9 cellular contexts compared by ENCODE assay signal in the genomic region with DNA sequence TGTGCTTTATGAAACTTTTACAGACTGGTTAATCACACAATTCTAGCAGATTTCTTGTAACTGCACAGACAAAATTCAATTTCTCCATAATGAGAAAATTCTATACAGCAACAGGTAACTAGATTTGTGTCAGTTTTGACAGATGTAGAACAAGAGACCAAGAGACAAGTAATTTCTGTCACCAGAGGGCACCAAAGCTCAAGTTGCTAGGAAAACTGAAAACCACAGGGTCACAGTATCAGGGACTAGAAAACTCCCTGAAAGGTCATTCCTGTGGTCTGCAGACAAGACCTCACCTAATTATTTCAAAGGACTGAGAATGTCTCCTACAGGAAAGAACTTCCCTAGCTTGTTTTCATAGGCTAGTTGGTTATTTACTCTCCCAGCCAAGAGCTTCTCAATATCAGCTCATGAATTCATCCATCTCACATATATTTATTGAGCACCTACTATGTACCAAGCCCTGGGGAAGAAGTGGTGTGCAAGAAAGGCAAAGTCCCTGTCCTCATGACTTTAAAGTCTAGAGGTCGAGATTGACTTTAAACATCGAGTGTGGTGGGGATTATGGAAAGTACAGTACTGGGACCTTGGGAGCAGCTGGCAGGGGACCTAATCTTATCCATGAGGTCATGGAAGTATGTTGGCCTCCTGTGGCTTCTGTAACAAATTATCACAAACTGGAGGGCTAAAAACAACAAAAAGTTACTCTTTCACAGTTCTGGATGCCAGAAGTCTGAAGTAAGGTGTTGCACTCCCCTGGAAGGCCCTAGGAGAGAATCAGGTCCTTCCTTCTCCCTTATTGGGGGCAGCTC. TPM values are rescaled to one million over a fixed set of nuclear protein-coding genes. Genes with fewer than 3 reads are reported as not detected.
DNase-seq lines count a peak whose midpoint lies in the region; ATAC-seq and TF ChIP-seq lines count a peak whose summit lies in the region.
"Had no signal": no experiment of that assay in that cellular context is flagged by ENCODE, and none has a peak within 500 bp of the region (broad histone marks: within the 10 kb centered on the region; RNA-seq: fewer than 3 reads in every experiment).

No MANE protein-coding gene starts in this region.

- TF ChIP-seq CTCF in Calu3 (IDR thresholded peaks at IDR 0.05; ENCODE audit: unreplicated experiment) (peak; percentile 28), GM20000 (IDR thresholded peaks at IDR 0.05; ENCODE audit: extremely low read depth, missing control alignments) (peak; percentile 42), heart left ventricle (IDR thresholded peaks at IDR 0.05) (peak; percentile 59 to 80 (median 68)), omental fat pad (IDR thresholded peaks at IDR 0.05) (no peak)

- H3K9me3 ChIP-seq in heart left ventricle, result no peaks in the 10 kb centered on the region

- H3K27me3 ChIP-seq in heart left ventricle, result no peaks in the 10 kb centered on the region

- H3K4me1 ChIP-seq in heart left ventricle, result peaks cover 0 to 15% (median 2%) of the 10 kb centered on the region in 12 donors

- H3K9me3 Mint-ChIP-seq in Calu3 (ENCODE audit: low read depth, unreplicated experiment), result no peaks in the 10 kb centered on the region
- peaks cover 12% of the 10 kb centered on the region for H3K9me3 Mint-ChIP-seq in activated T-helper 1 cell treated with anti-CD3 and anti-CD28 coated beads, Interleukin-12 subunit alpha, Interleukin-12 subunit beta, Interleukin-2, Interleukin-4 antibody, amounts not matched to agents 30 ng/mL and 10 ng/mL and 1 ng/mL, durations not matched to agents 14 hours and 24 hours and 36 hours

- intact Hi-C loops in Calu3 (cut with micrococcal nuclease; ENCODE audit: unreplicated experiment) (loop anchor here (1.0 kb wide), 1 partner anchor 48 kb away; no protein-coding TSS in a partner anchor), heart left ventricle (cut with DNase I) (loop anchor here in 8 of 10 donors (1.0 to 5.0 kb wide), 5 partner anchors 29 to 51 kb away; no protein-coding TSS in a partner anchor)
- intact Hi-C loops in activated T-helper 1 cell treated with anti-CD3 and anti-CD28 coated beads, Interleukin-12 subunit alpha, Interleukin-12 subunit beta, Interleukin-2, Interleukin-4 antibody, amounts not matched to agents 30 ng/mL and 10 ng/mL and 1 ng/mL, durations not matched to agents 14 hours and 24 hours and 36 hours (cut with micrococcal nuclease), result loop anchor here (1.0 to 10.0 kb wide), 6 partner anchors 47 to 1249 kb away; a partner anchor contains a TSS

- no peaks in the 10 kb centered on the region for H3K36me3 ChIP-seq in heart left ventricle

- H3K27me3 Mint-ChIP-seq in Calu3 (ENCODE audit: unreplicated experiment), result peaks cover 18% of the 10 kb centered on the region
- H3K27me3 Mint-ChIP-seq in activated T-helper 1 cell treated with anti-CD3 and anti-CD28 coated beads, Interleukin-12 subunit alpha, Interleukin-12 subunit beta, Interleukin-2, Interleukin-4 antibody, amounts not matched to agents 30 ng/mL and 10 ng/mL and 1 ng/mL, durations not matched to agents 14 hours and 24 hours and 36 hours (ENCODE audit: insufficient read depth), result peaks cover 2% of the 10 kb centered on the region

- no peaks in the 10 kb centered on the region for H3K36me3 Mint-ChIP-seq in Calu3 (ENCODE audit: insufficient read depth, unreplicated experiment)
- H3K36me3 Mint-ChIP-seq in activated T-helper 1 cell treated with anti-CD3 and anti-CD28 coated beads, Interleukin-12 subunit alpha, Interleukin-12 subunit beta, Interleukin-2, Interleukin-4 antibody, amounts not matched to agents 30 ng/mL and 10 ng/mL and 1 ng/mL, durations not matched to agents 14 hours and 24 hours and 36 hours (ENCODE audit: low read depth), result peaks cover 3% of the 10 kb centered on the region

- H3K27ac ChIP-seq in heart left ventricle, result no peak overlapping the region

- no peak overlapping the region for H3K4me3 Mint-ChIP-seq in Calu3 (ENCODE audit: low read depth, unreplicated experiment)
- no peak overlapping the region for H3K4me3 Mint-ChIP-seq in activated T-helper 1 cell treated with anti-CD3 and anti-CD28 coated beads, Interleukin-12 subunit alpha, Interleukin-12 subunit beta, Interleukin-2, Interleukin-4 antibody, amounts not matched to agents 30 ng/mL and 10 ng/mL and 1 ng/mL, durations not matched to agents 14 hours and 24 hours and 36 hours
- H3K4me3 Mint-ChIP-seq: T-helper 1 cell treated with Interleukin-12 subunit alpha and Interleukin-12 subunit beta and Interleukin-4 antibody, amounts not matched to agents 30 μg/mL and 1 μg/mL, for 36 hours had no signal

- no TSS peak for BruUV-seq in Calu3 (replicated peaks; lab: Mats Ljungman, UMichigan)

- DNase-seq in Calu3 (peak; percentile 51), GM20000 (ENCODE audit: low spot score) (peak; percentile 34), NCI-H2196 (lab: John Stamatoyannopoulos, UW; ENCODE audit: unreplicated experiment) (peak; percentile 79), heart left ventricle (peak in 2 of 5 donors; percentile 26 to 31), retina (peak; percentile 53), cortex of kidney (lab: John Stamatoyannopoulos, UW) (no peak), omental fat pad (ENCODE audit: low spot score) (no peak)
- peak; percentile 9 for DNase-seq in activated T-helper 1 cell treated with anti-CD3 and anti-CD28 coated beads, Interleukin-12 subunit alpha, Interleukin-12 subunit beta, Interleukin-2, Interleukin-4 antibody, amounts not matched to agents 30 ng/mL and 10 ng/mL and 1 ng/mL, durations not matched to agents 14 hours and 24 hours and 36 hours (ENCODE audit: low spot score)

- peak in 3 of 4 donors; percentile 62 to 63 (median 63) for ATAC-seq in heart left ventricle
- ATAC-seq in omental fat pad (ENCODE audit: low FRiP score), result no peak

- CTCF ChIA-PET in Calu3 (lab: Charles Lee), result interaction anchor here (0.7 to 2.5 kb wide), 7 partner anchors 11 to 513 kb away, joined by 3 to 17 read pairs (median 6); no protein-coding TSS in a partner anchor

- no peak overlapping the region for H3K27ac Mint-ChIP-seq in Calu3 (ENCODE audit: unreplicated experiment)
- H3K27ac Mint-ChIP-seq in activated T-helper 1 cell treated with anti-CD3 and anti-CD28 coated beads, Interleukin-12 subunit alpha, Interleukin-12 subunit beta, Interleukin-2, Interleukin-4 antibody, amounts not matched to agents 30 ng/mL and 10 ng/mL and 1 ng/mL, durations not matched to agents 14 hours and 24 hours and 36 hours, result no peak overlapping the region
- H3K27ac Mint-ChIP-seq: T-helper 1 cell treated with Interleukin-12 subunit alpha and Interleukin-12 subunit beta and Interleukin-4 antibody, amounts not matched to agents 30 μg/mL and 1 μg/mL, for 36 hours had no signal

- no peak overlapping the region for H3K4me3 ChIP-seq in heart left ventricle

- WGBS in heart left ventricle, 4 donors, result 30 to 42% (median 35%) methylated on average over 2 of the region's 2 CpGs

- peaks cover 12% of the 10 kb centered on the region for H3K4me1 Mint-ChIP-seq in Calu3 (ENCODE audit: low read depth, unreplicated experiment)
- peaks cover 15% of the 10 kb centered on the region for H3K4me1 Mint-ChIP-seq in activated T-helper 1 cell treated with anti-CD3 and anti-CD28 coated beads, Interleukin-12 subunit alpha, Interleukin-12 subunit beta, Interleukin-2, Interleukin-4 antibody, amounts not matched to agents 30 ng/mL and 10 ng/mL and 1 ng/mL, durations not matched to agents 14 hours and 24 hours and 36 hours (ENCODE audit: low read depth)

- TF ChIP-seq POLR2A in heart left ventricle (IDR thresholded peaks at IDR 0.05), result no peak

RNA-seq across cellular contexts. Expression of a gene that starts 47.8 kb away (rescaled TPM):
- 16.2 and 16.4 TPM in 2 replicates for total RNA-seq in Calu3 (2022)
- 17.4 and 18.7 TPM in 2 replicates for total RNA-seq in activated T-helper 1 cell treated with anti-CD3 and anti-CD28 coated beads, Interleukin-12 subunit alpha, Interleukin-12 subunit beta, Interleukin-2, Interleukin-4 antibody, amounts not matched to agents 30 ng/mL and 10 ng/mL and 1 ng/mL, durations not matched to agents 14 hours and 24 hours and 36 hours
- total RNA-seq in heart left ventricle, result 10 to 100 TPM; 47.1 to 78.6 (median 61.9) TPM
- polyA plus RNA-seq in heart left ventricle, result 10 to 100 TPM; 11.2 to 34.3 TPM
- 10 to 100 TPM; 71.7 to 92.7 (median 82.2) TPM for total RNA-seq in omental fat pad

Comparison
In these comparisons a context has a peak if more than half of its experiments do, and no peak if none do; other contexts are left out.
1. DNase-seq: peak in Calu3 (single experiment), GM20000 (single experiment), NCI-H2196 (single experiment), activated T-helper 1 cell treated with anti-CD3 and anti-CD28 coated beads, Interleukin-12 subunit alpha, Interleukin-12 subunit beta, Interleukin-2, Interleukin-4 antibody, amounts not matched to agents 30 ng/mL and 10 ng/mL and 1 ng/mL, durations not matched to agents 14 hours and 24 hours and 36 hours (single experiment) and retina (single experiment); none in cortex of kidney (single experiment) and omental fat pad (single experiment).
2. CTCF ChIP-seq: peak in Calu3 (single experiment), GM20000 (single experiment) and heart left ventricle (12 of 12); none in omental fat pad (0 of 3).